Comparison of ENCODE assay signal across 2 cellular contexts in the genomic region with DNA sequence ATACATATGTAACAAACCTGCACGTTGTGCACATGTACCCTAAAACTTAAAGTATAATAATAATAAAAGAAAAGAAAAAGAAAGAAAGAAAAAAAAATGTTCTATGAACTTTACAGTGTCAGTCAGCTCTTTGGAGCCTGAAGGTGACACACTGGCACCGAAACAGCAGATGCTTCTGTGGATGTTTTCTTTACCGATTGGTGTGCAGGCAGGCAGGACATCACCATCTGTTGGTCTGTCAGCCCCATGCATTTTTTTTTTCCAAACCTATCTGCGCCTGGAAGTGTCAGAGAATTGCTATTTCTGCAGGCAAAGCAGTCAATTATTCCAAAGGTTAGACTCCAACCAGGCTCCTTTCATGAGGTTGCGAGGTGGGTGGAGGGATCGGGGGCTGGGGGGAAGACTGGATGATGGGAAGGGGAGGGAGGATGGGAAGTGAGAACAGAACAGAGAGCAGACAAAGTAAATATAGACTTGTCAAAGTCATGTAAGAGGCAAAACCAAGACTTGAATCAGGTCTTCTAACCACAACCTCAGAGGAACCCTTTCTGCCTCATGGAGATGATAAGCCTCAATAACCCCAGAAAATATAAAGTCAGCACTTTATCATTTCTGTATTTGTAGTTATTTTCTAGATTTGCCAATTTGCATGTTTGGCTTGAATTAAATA.
TF ChIP-seq lines count a peak whose summit lies in the region.

No MANE protein-coding gene starts in this region.

TF ChIP-seq in HepG2, 621 proteins besides CTCF, POLR2A, EP300 and RAD21 (continued from another document):
- TF ChIP-seq, protein P1, sequence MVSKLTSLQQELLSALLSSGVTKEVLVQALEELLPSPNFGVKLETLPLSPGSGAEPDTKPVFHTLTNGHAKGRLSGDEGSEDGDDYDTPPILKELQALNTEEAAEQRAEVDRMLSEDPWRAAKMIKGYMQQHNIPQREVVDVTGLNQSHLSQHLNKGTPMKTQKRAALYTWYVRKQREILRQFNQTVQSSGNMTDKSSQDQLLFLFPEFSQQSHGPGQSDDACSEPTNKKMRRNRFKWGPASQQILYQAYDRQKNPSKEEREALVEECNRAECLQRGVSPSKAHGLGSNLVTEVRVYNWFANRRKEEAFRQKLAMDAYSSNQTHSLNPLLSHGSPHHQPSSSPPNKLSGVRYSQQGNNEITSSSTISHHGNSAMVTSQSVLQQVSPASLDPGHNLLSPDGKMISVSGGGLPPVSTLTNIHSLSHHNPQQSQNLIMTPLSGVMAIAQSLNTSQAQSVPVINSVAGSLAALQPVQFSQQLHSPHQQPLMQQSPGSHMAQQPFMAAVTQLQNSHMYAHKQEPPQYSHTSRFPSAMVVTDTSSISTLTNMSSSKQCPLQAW (CRISPR knock-in tag; IDR thresholded peaks at IDR 0.05), result no peak
- TF ChIP-seq MAFK (conservative IDR thresholded peaks at IDR 0.05 in 1 of 2, IDR thresholded peaks at IDR 0.05 in 1 of 2; ENCODE audit: low read length in 2 of 2), result peak; percentile 69 to 74
- no peak for TF ChIP-seq FOXC1 (CRISPR knock-in tag; IDR thresholded peaks at IDR 0.05; ENCODE audit: borderline replicate concordance)
- TF ChIP-seq HNRNPK (IDR thresholded peaks at IDR 0.05; ENCODE audit: low read depth, low read length, poor library complexity, severe bottlenecking), result peak; percentile 26
- no peak for TF ChIP-seq XRCC5 (optimal IDR thresholded peaks at IDR 0.05; ENCODE audit: low read length)

TF ChIP-seq in SK-N-SH, 30 proteins besides CTCF, POLR2A, EP300 and RAD21 (continued from another document):
- TF ChIP-seq, protein P2, sequence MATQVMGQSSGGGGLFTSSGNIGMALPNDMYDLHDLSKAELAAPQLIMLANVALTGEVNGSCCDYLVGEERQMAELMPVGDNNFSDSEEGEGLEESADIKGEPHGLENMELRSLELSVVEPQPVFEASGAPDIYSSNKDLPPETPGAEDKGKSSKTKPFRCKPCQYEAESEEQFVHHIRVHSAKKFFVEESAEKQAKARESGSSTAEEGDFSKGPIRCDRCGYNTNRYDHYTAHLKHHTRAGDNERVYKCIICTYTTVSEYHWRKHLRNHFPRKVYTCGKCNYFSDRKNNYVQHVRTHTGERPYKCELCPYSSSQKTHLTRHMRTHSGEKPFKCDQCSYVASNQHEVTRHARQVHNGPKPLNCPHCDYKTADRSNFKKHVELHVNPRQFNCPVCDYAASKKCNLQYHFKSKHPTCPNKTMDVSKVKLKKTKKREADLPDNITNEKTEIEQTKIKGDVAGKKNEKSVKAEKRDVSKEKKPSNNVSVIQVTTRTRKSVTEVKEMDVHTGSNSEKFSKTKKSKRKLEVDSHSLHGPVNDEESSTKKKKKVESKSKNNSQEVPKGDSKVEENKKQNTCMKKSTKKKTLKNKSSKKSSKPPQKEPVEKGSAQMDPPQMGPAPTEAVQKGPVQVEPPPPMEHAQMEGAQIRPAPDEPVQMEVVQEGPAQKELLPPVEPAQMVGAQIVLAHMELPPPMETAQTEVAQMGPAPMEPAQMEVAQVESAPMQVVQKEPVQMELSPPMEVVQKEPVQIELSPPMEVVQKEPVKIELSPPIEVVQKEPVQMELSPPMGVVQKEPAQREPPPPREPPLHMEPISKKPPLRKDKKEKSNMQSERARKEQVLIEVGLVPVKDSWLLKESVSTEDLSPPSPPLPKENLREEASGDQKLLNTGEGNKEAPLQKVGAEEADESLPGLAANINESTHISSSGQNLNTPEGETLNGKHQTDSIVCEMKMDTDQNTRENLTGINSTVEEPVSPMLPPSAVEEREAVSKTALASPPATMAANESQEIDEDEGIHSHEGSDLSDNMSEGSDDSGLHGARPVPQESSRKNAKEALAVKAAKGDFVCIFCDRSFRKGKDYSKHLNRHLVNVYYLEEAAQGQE (IDR thresholded peaks at IDR 0.05; ENCODE audit: low read depth, low read length), result no peak
- TF ChIP-seq, protein P3, sequence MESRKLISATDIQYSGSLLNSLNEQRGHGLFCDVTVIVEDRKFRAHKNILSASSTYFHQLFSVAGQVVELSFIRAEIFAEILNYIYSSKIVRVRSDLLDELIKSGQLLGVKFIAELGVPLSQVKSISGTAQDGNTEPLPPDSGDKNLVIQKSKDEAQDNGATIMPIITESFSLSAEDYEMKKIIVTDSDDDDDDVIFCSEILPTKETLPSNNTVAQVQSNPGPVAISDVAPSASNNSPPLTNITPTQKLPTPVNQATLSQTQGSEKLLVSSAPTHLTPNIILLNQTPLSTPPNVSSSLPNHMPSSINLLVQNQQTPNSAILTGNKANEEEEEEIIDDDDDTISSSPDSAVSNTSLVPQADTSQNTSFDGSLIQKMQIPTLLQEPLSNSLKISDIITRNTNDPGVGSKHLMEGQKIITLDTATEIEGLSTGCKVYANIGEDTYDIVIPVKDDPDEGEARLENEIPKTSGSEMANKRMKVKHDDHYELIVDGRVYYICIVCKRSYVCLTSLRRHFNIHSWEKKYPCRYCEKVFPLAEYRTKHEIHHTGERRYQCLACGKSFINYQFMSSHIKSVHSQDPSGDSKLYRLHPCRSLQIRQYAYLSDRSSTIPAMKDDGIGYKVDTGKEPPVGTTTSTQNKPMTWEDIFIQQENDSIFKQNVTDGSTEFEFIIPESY (IDR thresholded peaks at IDR 0.05; ENCODE audit: borderline replicate concordance, low read depth), result no peak
- no peak for TF ChIP-seq GATA2 (CRISPR knock-in tag; IDR thresholded peaks at IDR 0.05)
- TF ChIP-seq, protein P4, sequence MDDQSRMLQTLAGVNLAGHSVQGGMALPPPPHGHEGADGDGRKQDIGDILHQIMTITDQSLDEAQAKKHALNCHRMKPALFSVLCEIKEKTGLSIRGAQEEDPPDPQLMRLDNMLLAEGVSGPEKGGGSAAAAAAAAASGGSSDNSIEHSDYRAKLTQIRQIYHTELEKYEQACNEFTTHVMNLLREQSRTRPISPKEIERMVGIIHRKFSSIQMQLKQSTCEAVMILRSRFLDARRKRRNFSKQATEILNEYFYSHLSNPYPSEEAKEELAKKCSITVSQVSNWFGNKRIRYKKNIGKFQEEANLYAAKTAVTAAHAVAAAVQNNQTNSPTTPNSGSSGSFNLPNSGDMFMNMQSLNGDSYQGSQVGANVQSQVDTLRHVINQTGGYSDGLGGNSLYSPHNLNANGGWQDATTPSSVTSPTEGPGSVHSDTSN (IDR thresholded peaks at IDR 0.05), result no peak
- no peak for TF ChIP-seq SMC3 (IDR thresholded peaks at IDR 0.05; ENCODE audit: low read depth, low read length)
- TF ChIP-seq NFIC (IDR thresholded peaks at IDR 0.05; ENCODE audit: borderline replicate concordance), result no peak
- TF ChIP-seq TCF12 (IDR thresholded peaks at IDR 0.05), result no peak
- no peak for TF ChIP-seq TEAD4 (IDR thresholded peaks at IDR 0.05; ENCODE audit: borderline replicate concordance, insufficient read depth)
